9 cellular contexts compared by ENCODE assay signal in genomic region chr14:105418269-105419054, GRCh38. TPM values are rescaled to one million over a fixed set of nuclear protein-coding genes. Genes with fewer than 3 reads are reported as not detected.
DNase-seq lines count a peak whose midpoint lies in the region; FAIRE-seq and TF ChIP-seq lines count a peak whose summit lies in the region.
"Had no signal": no experiment of that assay in that cellular context is flagged by ENCODE, and none has a peak within 500 bp of the region (broad histone marks: within the 10 kb centered on the region; RNA-seq: fewer than 3 reads in every experiment).

No MANE protein-coding gene starts in this region.

- peak overlapping the region; percentile 53 to 78 for H3K4me2 ChIP-seq in H1 (ENCODE audit: insufficient read depth in 1 of 2, low read depth in 2 of 2, low read length in 2 of 2)
- peak overlapping the region; percentile 94 for H3K4me2 ChIP-seq in osteoblast (ENCODE audit: insufficient read depth, low read length)

- H4K8ac ChIP-seq in H1 (ENCODE audit: extremely low read depth, insufficient read depth, low read length), result peak overlapping the region; percentile 80; the same call in 1 of the 2 replicates

- 0 out of 2 replicates have a peak overlapping the region, but pooled peaks have one; percentile 86 for H2AK5ac ChIP-seq in H1 (ENCODE audit: low read depth, low read length)

- H3K9ac ChIP-seq in NT2/D1 (ENCODE audit: insufficient read length, low read depth), result peak overlapping the region; percentile 85
- H3K9ac ChIP-seq in H1 (replicated peaks in 1 of 4; ENCODE audit: extremely low read depth in 1 of 4, low read depth in 3 of 4, low read length in 3 of 4), result no peak overlapping the region

- peak overlapping the region; percentile 72; the same call in 1 of the 2 replicates for H2BK15ac ChIP-seq in H1 (ENCODE audit: low read length)

- peaks cover 12% of the 10 kb centered on the region for H3K23me2 ChIP-seq in H1 (ENCODE audit: low read depth, low read length)

- TF ChIP-seq CTCF in H1 (IDR thresholded peaks at IDR 0.05; ENCODE audit: control extremely low read depth in 1 of 3, insufficient read depth in 1 of 3, low read depth in 1 of 3, low read length in 3 of 3) (no peak), osteoblast (IDR thresholded peaks at IDR 0.05; ENCODE audit: extremely low read depth, low read depth, low read length) (no peak), thyroid gland (IDR thresholded peaks at IDR 0.05) (no peak), sigmoid colon (IDR thresholded peaks at IDR 0.05) (no peak)

- no peak overlapping the region for H2BK120ac ChIP-seq in H1 (replicated peaks; ENCODE audit: low read depth, low read length)

- TF ChIP-seq POLR2A in H1 (IDR thresholded peaks at IDR 0.05; ENCODE audit: control extremely low read depth in 1 of 2, low read depth in 2 of 2, low read length in 2 of 2) (no peak), thyroid gland (IDR thresholded peaks at IDR 0.05) (no peak), sigmoid colon (IDR thresholded peaks at IDR 0.05) (no peak)

- peaks cover 9% of the 10 kb centered on the region for H3K27me3 ChIP-seq in NT2/D1 (ENCODE audit: insufficient read depth, insufficient read length)
- H3K27me3 ChIP-seq in H1 (replicated peaks in 1 of 4; ENCODE audit: control insufficient read depth in 3 of 4, extremely low read depth in 1 of 4, insufficient read depth in 3 of 4, low read length in 3 of 4), result peaks cover 0 to 13% (median 11%) of the 10 kb centered on the region in 4 experiments; a peak in 5 of 7 replicates
- no peaks in the 10 kb centered on the region for H3K27me3 ChIP-seq in osteoblast (ENCODE audit: insufficient read depth, low read length)
- no peaks in the 10 kb centered on the region for H3K27me3 ChIP-seq in thyroid gland
- H3K27me3 ChIP-seq in sigmoid colon, result peaks cover 0 to 1% (median 0%) of the 10 kb centered on the region in 3 donors

- no peak overlapping the region; the same call in 1 of the 2 replicates for H3K18ac ChIP-seq in H1 (ENCODE audit: extremely low read depth, low read length)

- H3K79me2 ChIP-seq in H1 (ENCODE audit: control insufficient read depth in 1 of 2, insufficient read depth in 2 of 2, low read length in 2 of 2) (peaks cover 12 to 39% of the 10 kb centered on the region in 2 experiments; a peak in 3 of 4 replicates), osteoblast (ENCODE audit: insufficient read depth, low read length) (peaks cover 36% of the 10 kb centered on the region)

- TF ChIP-seq EP300 in H1 (IDR thresholded peaks at IDR 0.05; ENCODE audit: borderline replicate concordance in 1 of 2, low read depth in 2 of 2, low read length in 2 of 2) (no peak), sigmoid colon (IDR thresholded peaks at IDR 0.05) (no peak)

- H3K4me3 ChIP-seq in NT2/D1 (ENCODE audit: insufficient read length, low read depth) (peak overlapping the region; percentile 62), H1 (ENCODE audit: extremely low read depth in 1 of 4, insufficient read depth in 2 of 4, low read depth in 3 of 4, low read length in 4 of 4) (peak overlapping the region; percentile 49 to 74 (median 58); a peak in 4 of 8 replicates), osteoblast (ENCODE audit: insufficient read depth, low read length) (peak overlapping the region; percentile 80), thyroid gland (replicated peaks in 1 of 3) (no peak overlapping the region), sigmoid colon (peak overlapping the region in 2 of 4 donors; percentile 73 to 84)

- H3K4ac ChIP-seq in H1 (replicated peaks; ENCODE audit: insufficient read length, low read depth, low read length), result no peak overlapping the region

- CTCF ChIA-PET in H1 (lab: Charles Lee; ENCODE audit: partially characterized antibody), result interaction anchor here (0.5 to 2.0 kb wide), 7 partner anchors 17 to 86 kb away, joined by 3 to 6 read pairs (median 4); no protein-coding TSS in a partner anchor

- H2AFZ ChIP-seq in H1 (ENCODE audit: low read length) (no peak overlapping the region), osteoblast (ENCODE audit: low read length) (no peak overlapping the region)

- H3K4me1 ChIP-seq in NT2/D1 (ENCODE audit: insufficient read depth, insufficient read length) (peaks cover 26% of the 10 kb centered on the region), H1 (replicated peaks in 1 of 4; ENCODE audit: control insufficient read depth in 3 of 4, insufficient read depth in 4 of 4, low read length in 3 of 4) (peaks cover 0 to 28% (median 24%) of the 10 kb centered on the region in 4 experiments; a peak in 5 of 7 replicates), osteoblast (ENCODE audit: insufficient read depth, low read length) (peaks cover 19% of the 10 kb centered on the region), thyroid gland (peaks cover 28 to 38% of the 10 kb centered on the region in 2 donors), sigmoid colon (peaks cover 0 to 57% (median 52%) of the 10 kb centered on the region in 4 donors)

- H4K91ac ChIP-seq in H1 (replicated peaks; ENCODE audit: insufficient read length, low read length), result peak overlapping the region; percentile 15

- no peak for TF ChIP-seq RAD21 in H1 (IDR thresholded peaks at IDR 0.05 in 1 of 2, conservative IDR thresholded peaks at IDR 0.05 in 1 of 2; ENCODE audit: low read depth in 2 of 2, low read length in 2 of 2)

- intact Hi-C loops in thyroid gland (cut with DNase I) (no loop called here), sigmoid colon (cut with DNase I) (loop anchor here (2.0 to 5.0 kb wide), 2 partner anchors 72 to 106 kb away; partner anchors contain the start of genes PACS2 and TEDC1)

- FAIRE-seq in H1 (lab: Jason Lieb, UNC), result no peak

- DNase-seq in ELF-1 (ENCODE audit: low read depth, low spot score), result peak; percentile 63
- DNase-seq in NT2/D1 (ENCODE audit: low read depth, low spot score), result no peak
- no peak for DNase-seq in H1 (ENCODE audit: low read depth in 1 of 2, low spot score in 2 of 2)
- DNase-seq in osteoblast (ENCODE audit: insufficient read length, low spot score, missing footprints), result peak; percentile 86
- DNase-seq in thyroid gland, result no peak
- no peak for DNase-seq in central memory CD4-positive, alpha-beta T cell
- no peak for DNase-seq in sigmoid colon
- DNase-seq in NOMO-1 treated with DMSO at 0.1 percent for 48 hours (lab: John Stamatoyannopoulos, UW; ENCODE audit: unreplicated experiment), result no peak

- peaks cover 17% of the 10 kb centered on the region for H3K79me1 ChIP-seq in H1 (ENCODE audit: low read depth, low read length)

- H3K27ac ChIP-seq in H1 (ENCODE audit: low read depth, low read length) (no peak overlapping the region), osteoblast (ENCODE audit: low read depth, low read length) (no peak overlapping the region), thyroid gland (no peak overlapping the region), sigmoid colon (no peak overlapping the region)

- H3K14ac ChIP-seq in H1 (ENCODE audit: insufficient read length), result no peak overlapping the region

- POLR2A ChIA-PET in H1 (lab: Charles Lee; ENCODE audit: partially characterized antibody), result interaction anchor here (0.8 to 1.6 kb wide), 8 partner anchors 10 to 107 kb away, joined by 3 to 4 read pairs (median 3); no protein-coding TSS in a partner anchor

- H2BK5ac ChIP-seq in H1 (ENCODE audit: low read depth, low read length), result peak overlapping the region; percentile 60; the same call in 1 of the 2 replicates

- no peak overlapping the region for H4K5ac ChIP-seq in H1 (ENCODE audit: insufficient read length, low read depth, low read length)

- no peak overlapping the region for H3K23ac ChIP-seq in H1 (ENCODE audit: insufficient read length)

- 81% methylated on average over 15 of the region's 15 CpGs; no CpG with 5 or more reads in 1 of the 2 experiments for WGBS in H1 (ENCODE audit: extremely low coverage in 1 of 2, insufficient coverage in 1 of 2, insufficient read length in 1 of 2, insufficient replicate concordance in 2 of 2, low coverage in 1 of 2, low lambda C conversion rate in 2 of 2, missing lambda C conversion rate in 1 of 2), 2 experiments
- WGBS in thyroid gland, 2 donors, result 85 to 86% methylated on average over 12 to 13 of the region's 15 CpGs
- 80 to 89% methylated on average over 15 of the region's 15 CpGs for WGBS in sigmoid colon, 2 donors

- H3K36me3 ChIP-seq in NT2/D1 (ENCODE audit: insufficient read depth, insufficient read length, low read length), result peaks cover 26% of the 10 kb centered on the region
- no peaks in the 10 kb centered on the region; a peak in 3 of 8 replicates for H3K36me3 ChIP-seq in H1 (ENCODE audit: control insufficient read depth in 2 of 4, insufficient read depth in 4 of 4, low read length in 3 of 4)
- no peaks in the 10 kb centered on the region for H3K36me3 ChIP-seq in osteoblast (ENCODE audit: insufficient read depth, low read length)
- no peaks in the 10 kb centered on the region for H3K36me3 ChIP-seq in thyroid gland
- H3K36me3 ChIP-seq in sigmoid colon, result no peaks in the 10 kb centered on the region

- no peak overlapping the region for H3K56ac ChIP-seq in H1 (replicated peaks; ENCODE audit: insufficient read length, low read depth, low read length)

- H4K20me1 ChIP-seq in H1 (replicated peaks in 1 of 2; ENCODE audit: control insufficient read depth in 1 of 2, insufficient read depth in 2 of 2, low read length in 2 of 2) (peaks cover 14 to 16% of the 10 kb centered on the region in 2 experiments), osteoblast (ENCODE audit: insufficient read depth, low read length) (peaks cover 24% of the 10 kb centered on the region)

- H3K9me3 ChIP-seq in NT2/D1 (ENCODE audit: insufficient read depth, low read length) (no peaks in the 10 kb centered on the region), H1 (ENCODE audit: insufficient read depth in 2 of 2, low read depth in 1 of 2, low read length in 1 of 2) (no peaks in the 10 kb centered on the region), osteoblast (ENCODE audit: low read depth, low read length) (no peaks in the 10 kb centered on the region), thyroid gland (no peaks in the 10 kb centered on the region), sigmoid colon (no peaks in the 10 kb centered on the region)

- 0 out of 2 replicates have a peak overlapping the region, but pooled peaks have one; percentile 39 for H2BK12ac ChIP-seq in H1 (ENCODE audit: low read depth, low read length)

- no peak overlapping the region for H2BK20ac ChIP-seq in H1 (ENCODE audit: low read length)

RNA-seq across cellular contexts. Expression of gene MTA1, which starts 1.2 kb away (rescaled TPM):
- 217 and 221 TPM in 2 replicates for total RNA-seq in H1 (2021; fragmentation: NEBNext Ultra II Directional; extraction: Animal tissue kit (Norgen Biotek cat#: 25700))
- polyA plus RNA-seq in H1 (2011; rRNA removed) (73.9 and 159 TPM in 2 replicates), sigmoid colon (10 to 100 TPM; 14.3 to 70.7 (median 18.6) TPM)
- polyA plus RNA-seq in H1 (2011; cell fraction: cytosol; rRNA removed), result 107 TPM
- 578 TPM for polyA plus RNA-seq in H1 (2011; cell fraction: nucleus; rRNA removed)
- 172 to 212 TPM (median 181 TPM) in 4 replicates for polyA plus RNA-seq in H1 (2012, experiment 1 of 2)
- 113 TPM for polyA plus RNA-seq in H1 (2012, experiment 2 of 2)
- polyA plus RNA-seq in H1 (2013, experiment 1 of 2), result 173 TPM
- 167 TPM for polyA plus RNA-seq in H1 (2013, experiment 2 of 2)
- polyA minus RNA-seq in H1 (2011; rRNA and poly(A)+ RNA removed), result 58.7 and 60.2 TPM in 2 replicates
- 171 TPM for polyA minus RNA-seq in H1 (2011; cell fraction: cytosol; rRNA and poly(A)+ RNA removed)
- polyA minus RNA-seq in H1 (2011; cell fraction: nucleus; rRNA and poly(A)+ RNA removed), result 231 TPM
- total RNA-seq in osteoblast (60.4 TPM in 2 replicates), thyroid gland (100 to 1,000 TPM in 2 of 4 donors, 10 to 100 TPM in 2; 66.2 to 111 (median 90.0) TPM), sigmoid colon (10 to 100 TPM; 25.7 to 92.8 (median 46.1) TPM)

RNA-seq across cellular contexts. Expression of gene TEX22, which starts 20.1 kb away (rescaled TPM):
- 0.39 and 0.82 TPM in 2 replicates for total RNA-seq in H1 (2021; fragmentation: NEBNext Ultra II Directional; extraction: Animal tissue kit (Norgen Biotek cat#: 25700))
- 0.24 and 0.67 TPM in 2 replicates for polyA plus RNA-seq in H1 (2011; rRNA removed)
- polyA plus RNA-seq in H1 (2011; cell fraction: cytosol; rRNA removed), result 0.70 TPM
- polyA plus RNA-seq in H1 (2011; cell fraction: nucleus; rRNA removed), result 5.9 TPM
- polyA plus RNA-seq in H1 (2012, experiment 1 of 2), result 0.28 to 0.54 TPM (median 0.42 TPM) in 4 replicates
- 0.05 TPM for polyA plus RNA-seq in H1 (2012, experiment 2 of 2)
- polyA plus RNA-seq in H1 (2013, experiment 1 of 2), result 0.14 TPM
- 0.07 TPM for polyA plus RNA-seq in H1 (2013, experiment 2 of 2)
- polyA minus RNA-seq in H1 (2011; rRNA and poly(A)+ RNA removed), result 0.10 and 0.16 TPM in 2 replicates
- not detected for polyA minus RNA-seq in H1 (2011; cell fraction: cytosol; rRNA and poly(A)+ RNA removed)
- 1.5 TPM for polyA minus RNA-seq in H1 (2011; cell fraction: nucleus; rRNA and poly(A)+ RNA removed)
- under 0.01 and 0.29 TPM in 2 replicates for total RNA-seq in osteoblast
- under 1 TPM in 3 of 4 donors, not detected in 1; 0.22 to 0.81 (median 0.33) TPM for total RNA-seq in thyroid gland
- total RNA-seq in sigmoid colon, result not detected
- under 1 TPM in 1 of 3 donors, not detected in 2; 0.50 TPM for polyA plus RNA-seq in sigmoid colon
- total RNA-seq: RPMI7951 had no signal

RNA-seq across cellular contexts. Expression of gene CRIP2, which starts 56.2 kb away (rescaled TPM):
- 4.0 and 4.2 TPM in 2 replicates for total RNA-seq in H1 (2021; fragmentation: NEBNext Ultra II Directional; extraction: Animal tissue kit (Norgen Biotek cat#: 25700))
- polyA plus RNA-seq in H1 (2011; rRNA removed), result 13.5 and 28.4 TPM in 2 replicates
- 11.7 TPM for polyA plus RNA-seq in H1 (2011; cell fraction: cytosol; rRNA removed)
- polyA plus RNA-seq in H1 (2011; cell fraction: nucleus; rRNA removed), result 18.2 TPM
- polyA plus RNA-seq in H1 (2012, experiment 1 of 2), result 6.1 to 9.1 TPM (median 7.6 TPM) in 4 replicates
- polyA plus RNA-seq in H1 (2012, experiment 2 of 2), result 5.1 TPM
- polyA plus RNA-seq in H1 (2013, experiment 1 of 2), result 6.7 TPM
- 7.7 TPM for polyA plus RNA-seq in H1 (2013, experiment 2 of 2)
- 0.76 and 0.83 TPM in 2 replicates for polyA minus RNA-seq in H1 (2011; rRNA and poly(A)+ RNA removed)
- 3.4 TPM for polyA minus RNA-seq in H1 (2011; cell fraction: cytosol; rRNA and poly(A)+ RNA removed)
- 3.5 TPM for polyA minus RNA-seq in H1 (2011; cell fraction: nucleus; rRNA and poly(A)+ RNA removed)
- 31.5 and 43.8 TPM in 2 replicates for total RNA-seq in osteoblast
- total RNA-seq in thyroid gland, result 100 to 1,000 TPM; 101 to 160 (median 136) TPM
- total RNA-seq in sigmoid colon, result 10 to 100 TPM; 49.8 to 79.5 (median 57.1) TPM
- 10 to 100 TPM; 13.6 to 50.0 (median 34.2) TPM for polyA plus RNA-seq in sigmoid colon

Comparison
In these comparisons a context has a peak if more than half of its experiments do, and no peak if none do; other contexts are left out.
1. DNase-seq: peak in ELF-1 (single experiment) and osteoblast (single experiment); none in NT2/D1 (single experiment), H1 (0 of 2), thyroid gland (0 of 2), central memory CD4-positive, alpha-beta T cell (single experiment), sigmoid colon (single experiment) and NOMO-1 treated with DMSO at 0.1 percent for 48 hours (single experiment).
2. H3K4me3 ChIP-seq: peak in NT2/D1 (single experiment), H1 (4 of 4) and osteoblast (single experiment); none in thyroid gland (0 of 3).